ENCODE assay signal across 9 cellular contexts in genomic region chrX:22652596-22652995, GRCh38.
DNase-seq lines count a peak whose midpoint lies in the region; ATAC-seq and TF ChIP-seq lines count a peak whose summit lies in the region.
"Had no signal": no experiment of that assay in that cellular context is flagged by ENCODE, and none has a peak within 500 bp of the region (broad histone marks: within the 10 kb centered on the region; RNA-seq: fewer than 3 reads in every experiment).

No MANE protein-coding gene starts in this region.

- in situ Hi-C loops in transverse colon (cut with MboI; ENCODE audit: low pct_ligation_motif_present in 1 of 4, low pct_unique_long_range_greater_than_20kb in 1 of 4, low sequenced_read_pairs in 3 of 4), result no loop called here

- H3K4me1 Mint-ChIP-seq in MCF 10A (ENCODE audit: insufficient read depth, unreplicated experiment), result no peaks in the 10 kb centered on the region

- ATAC-seq in HG02938 (IDR thresholded peaks at IDR 0.05; ENCODE audit: unreplicated experiment), result no peak

- POLR2A ChIA-PET in MCF 10A (lab: Yijun Ruan, JAX), result no interaction called here

- TF ChIP-seq POLR2A in breast epithelium (IDR thresholded peaks at IDR 0.05) (no peak), transverse colon (IDR thresholded peaks at IDR 0.05) (no peak), lower leg skin (IDR thresholded peaks at IDR 0.05) (no peak)

- TF ChIP-seq CTCF in MCF 10A (IDR thresholded peaks at IDR 0.05; ENCODE audit: unreplicated experiment) (no peak), breast epithelium (IDR thresholded peaks at IDR 0.05) (no peak), transverse colon (IDR thresholded peaks at IDR 0.05) (no peak), lower leg skin (IDR thresholded peaks at IDR 0.05) (no peak)

- H3K27me3 ChIP-seq in breast epithelium, result peaks cover 0 to 8% of the 10 kb centered on the region in 2 donors
- no peaks in the 10 kb centered on the region for H3K27me3 ChIP-seq in transverse colon

- intact Hi-C loops in MCF 10A (cut with micrococcal nuclease) (no loop called here), breast epithelium (cut with DNase I; ENCODE audit: low total_unique reads) (no loop called here), transverse colon (cut with DNase I; ENCODE audit: low total_unique reads) (no loop called here), lower leg skin (cut with DNase I; ENCODE audit: low total_unique reads) (no loop called here)

- peaks cover 57% of the 10 kb centered on the region for H3K27me3 Mint-ChIP-seq in MCF 10A (ENCODE audit: insufficient read depth, unreplicated experiment)

- no peak for TF ChIP-seq EP300 in transverse colon (IDR thresholded peaks at IDR 0.05; ENCODE audit: low read depth)

- no peaks in the 10 kb centered on the region for H3K36me3 Mint-ChIP-seq in MCF 10A (ENCODE audit: insufficient read depth, unreplicated experiment)

- H3K4me1 ChIP-seq in breast epithelium, result no peaks in the 10 kb centered on the region
- H3K4me1 ChIP-seq in transverse colon, result no peaks in the 10 kb centered on the region

- H3K27ac ChIP-seq in breast epithelium, result no peak overlapping the region
- H3K27ac ChIP-seq in transverse colon, result peak overlapping the region in 3 of 4 donors; percentile 20 to 50 (median 49)

- H3K36me3 ChIP-seq in breast epithelium (no peaks in the 10 kb centered on the region), transverse colon (no peaks in the 10 kb centered on the region)

- H3K9me3 Mint-ChIP-seq in MCF 10A (ENCODE audit: unreplicated experiment), result no peaks in the 10 kb centered on the region

- H3K4me3 ChIP-seq in breast epithelium, result no peak overlapping the region
- no peak overlapping the region for H3K4me3 ChIP-seq in transverse colon
- no peak overlapping the region for H3K4me3 ChIP-seq in lower leg skin (ENCODE audit: low read depth, poor library complexity, severe bottlenecking)

- WGBS in transverse colon (ENCODE audit: low coverage in 1 of 2), 2 donors, result 0 to 38% methylated on average over 1 to 6 of the region's 6 CpGs
- whole genome bisulfite sequencing in lower leg skin, 2 donors, result 24 to 43% methylated on average over 5 to 6 of the region's 6 CpGs

- no TSS peak for BruUV-seq in MCF 10A (replicated peaks; lab: Mats Ljungman, UMichigan)

- H3K27ac Mint-ChIP-seq in MCF 10A (ENCODE audit: low read depth, unreplicated experiment), result no peak overlapping the region

- CTCF ChIA-PET in MCF 10A (lab: Yijun Ruan, JAX), result interaction anchor here (0.7 kb wide), 1 partner anchor 388 kb away, joined by 3 read pairs; no protein-coding TSS in a partner anchor

- peak; percentile 13 for DNase-seq in MCF 10A (ENCODE audit: unreplicated experiment)
- DNase-seq in breast epithelium (ENCODE audit: low spot score in 2 of 2), result no peak
- peak; percentile 59 for DNase-seq in astrocyte of the hippocampus (ENCODE audit: low read depth, low spot score)
- DNase-seq in left kidney (ENCODE audit: low read depth, low spot score), result peak; percentile 49
- peak; percentile 12 for DNase-seq in transverse colon
- DNase-seq in DMS79 treated with DMSO at 0.1 percent for 48 hours (lab: John Stamatoyannopoulos, UW), result no peak
- no peak for DNase-seq in lower leg skin (ENCODE audit: low spot score in 2 of 2)
- DNase-seq: activated T-cell treated with anti-CD3 and anti-CD28 coated beads for 4 hours had no signal

- no peak overlapping the region for H3K4me3 Mint-ChIP-seq in MCF 10A (ENCODE audit: unreplicated experiment)

- peaks cover 0 to 14% of the 10 kb centered on the region in 2 donors for H3K9me3 ChIP-seq in breast epithelium
- no peaks in the 10 kb centered on the region for H3K9me3 ChIP-seq in transverse colon

Comparison
In these comparisons a context has a peak if more than half of its experiments do, and no peak if none do; other contexts are left out.
1. DNase-seq: peak in MCF 10A (single experiment), astrocyte of the hippocampus (single experiment), left kidney (single experiment) and transverse colon (single experiment); none in breast epithelium (0 of 2), DMS79 treated with DMSO at 0.1 percent for 48 hours (single experiment) and lower leg skin (0 of 2).
2. H3K27ac ChIP-seq: peak in transverse colon (3 of 4); none in breast epithelium (0 of 2).